In the genomic region with DNA sequence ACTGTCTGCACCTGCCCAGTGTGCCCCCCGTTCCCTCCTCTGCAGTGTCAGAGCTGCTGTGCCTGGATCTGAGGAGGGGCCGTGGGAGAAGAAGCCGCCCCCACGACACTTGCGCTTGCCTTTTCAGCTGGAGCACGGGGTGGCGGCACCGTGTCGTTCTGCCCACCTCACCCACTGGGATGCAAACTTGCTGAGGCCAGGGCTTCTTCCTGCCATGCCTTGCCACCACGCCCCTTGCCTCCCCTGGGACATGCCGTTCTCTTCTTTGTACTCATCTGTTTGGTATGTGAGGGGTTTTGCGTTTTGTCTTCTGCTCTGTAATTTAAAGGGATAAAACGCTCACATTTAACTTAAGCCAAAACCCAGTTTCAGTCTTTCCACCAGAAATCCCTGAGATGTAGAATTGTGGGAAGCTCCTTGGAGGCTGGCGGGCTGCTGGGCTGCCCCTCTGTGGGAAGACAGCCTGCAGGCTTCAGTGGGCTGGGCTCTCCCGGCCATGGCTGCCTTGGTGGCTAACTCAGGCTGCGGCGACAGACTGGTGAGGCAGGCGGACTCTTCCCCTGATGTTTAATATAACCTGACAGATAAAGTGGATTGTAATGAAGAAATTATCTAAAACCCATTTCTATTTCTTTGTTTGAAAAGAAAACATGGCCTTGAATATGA, we compare ENCODE assay signal across 12 cellular contexts.
DNase-seq lines count a peak whose midpoint lies in the region; ATAC-seq and TF ChIP-seq lines count a peak whose summit lies in the region.
"Had no signal": no experiment of that assay in that cellular context is flagged by ENCODE, and none has a peak within 500 bp of the region (broad histone marks: within the 10 kb centered on the region; RNA-seq: fewer than 3 reads in every experiment).

No MANE protein-coding gene starts in this region.

- 23 to 47% (median 32%) methylated on average over 18 of the region's 18 CpGs for WGBS in ovary, 3 donors

- H3K4me3 Mint-ChIP-seq in activated CD4-positive, alpha-beta T cell treated with anti-CD3 and anti-CD28 coated beads, Interleukin-2, amount 10 ng/mL, durations not matched to agents 24 days and 14 days, result no peak overlapping the region

- no peaks in the 10 kb centered on the region for H3K36me3 ChIP-seq in ovary
- H3K36me3 ChIP-seq: Peyer's patch had no signal

- H3K27ac ChIP-seq in ovary, result no peak overlapping the region

- no peak overlapping the region for H3K4me3 ChIP-seq in epithelial cell of esophagus (ENCODE audit: low read length)
- H3K4me3 ChIP-seq in ovary, result no peak overlapping the region
- H3K4me3 ChIP-seq: Peyer's patch had no signal

- H3K4me1 Mint-ChIP-seq in activated CD4-positive, alpha-beta T cell treated with anti-CD3 and anti-CD28 coated beads, Interleukin-2, amount 10 ng/mL, durations not matched to agents 24 days and 14 days, result peaks cover 57% of the 10 kb centered on the region

- H3K4me1 ChIP-seq in ovary (ENCODE audit: insufficient read depth), result peaks cover 19% of the 10 kb centered on the region

- peaks cover 28% of the 10 kb centered on the region for H3K36me3 Mint-ChIP-seq in activated CD4-positive, alpha-beta T cell treated with anti-CD3 and anti-CD28 coated beads, Interleukin-2, amount 10 ng/mL, durations not matched to agents 24 days and 14 days (ENCODE audit: low read depth)

- TF ChIP-seq EP300 in ovary (IDR thresholded peaks at IDR 0.05), result no peak

- ATAC-seq in GM21528 (IDR thresholded peaks at IDR 0.05; ENCODE audit: low FRiP score, unreplicated experiment), result no peak
- ATAC-seq in GM21515 (IDR thresholded peaks at IDR 0.05; ENCODE audit: unreplicated experiment), result no peak

- no peaks in the 10 kb centered on the region for H3K27me3 ChIP-seq in ovary
- H3K27me3 ChIP-seq: Peyer's patch had no signal

- no peaks in the 10 kb centered on the region for H3K9me3 Mint-ChIP-seq in activated CD4-positive, alpha-beta T cell treated with anti-CD3 and anti-CD28 coated beads, Interleukin-2, amount 10 ng/mL, durations not matched to agents 24 days and 14 days

- TF ChIP-seq CTCF in epithelial cell of esophagus (IDR thresholded peaks at IDR 0.05; ENCODE audit: insufficient read depth, low read depth, low read length, missing control alignments), result no peak
- no peak for TF ChIP-seq CTCF in ovary (IDR thresholded peaks at IDR 0.05)

- TF ChIP-seq POLR2A in ovary (IDR thresholded peaks at IDR 0.05), result no peak

- H3K9me3 ChIP-seq in ovary, result no peaks in the 10 kb centered on the region
- H3K9me3 ChIP-seq: Peyer's patch had no signal

- no peaks in the 10 kb centered on the region for H3K27me3 Mint-ChIP-seq in activated CD4-positive, alpha-beta T cell treated with anti-CD3 and anti-CD28 coated beads, Interleukin-2, amount 10 ng/mL, durations not matched to agents 24 days and 14 days

- H3K27ac Mint-ChIP-seq in activated CD4-positive, alpha-beta T cell treated with anti-CD3 and anti-CD28 coated beads, Interleukin-2, amount 10 ng/mL, durations not matched to agents 24 days and 14 days, result no peak overlapping the region

- DNase-seq in D341Med (ENCODE audit: low spot score), result peak; percentile 45
- DNase-seq in NCI-H460 (ENCODE audit: extremely low read depth, low read depth), result peak; percentile 14
- peak; percentile 58 for DNase-seq in epithelial cell of esophagus (ENCODE audit: low read depth)
- DNase-seq in ovary, result peak in 3 of 5 donors; percentile 48 to 72 (median 49)
- no peak for DNase-seq in NOMO-1 (lab: John Stamatoyannopoulos, UW; ENCODE audit: unreplicated experiment in 2 of 2)
- no peak for DNase-seq in activated CD4-positive, alpha-beta T cell treated with anti-CD3 and anti-CD28 coated beads, Interleukin-2, amount 10 ng/mL, durations not matched to agents 24 days and 14 days
- DNase-seq: activated CD4-positive, alpha-beta T cell treated with anti-CD3 and anti-CD28 coated beads, Interleukin-2, amount 50 U/mL, for 48 hours; hypothalamus; NCI-H1436 treated with DMSO at 0.1 percent for 48 hours; Peyer's patch had no signal

- intact Hi-C loops in ovary (cut with DNase I), result no loop called here
- intact Hi-C loops in activated CD4-positive, alpha-beta T cell treated with anti-CD3 and anti-CD28 coated beads, Interleukin-2, amount 10 ng/mL, durations not matched to agents 24 days and 14 days (cut with micrococcal nuclease), result no loop called here

Comparison
In these comparisons a context has a peak if more than half of its experiments do, and no peak if none do; other contexts are left out.
1. DNase-seq: peak in D341Med (single experiment), NCI-H460 (single experiment), epithelial cell of esophagus (single experiment) and ovary (3 of 5); none in NOMO-1 (0 of 2) and activated CD4-positive, alpha-beta T cell treated with anti-CD3 and anti-CD28 coated beads, Interleukin-2, amount 10 ng/mL, durations not matched to agents 24 days and 14 days (single experiment).